ENCODE assay signal across 1 cellular context in genomic region chr12:55728932-55729591, GRCh38.
A peak's percentile ranks its signal among the peaks of the same experiment; 100 is the strongest.
TF ChIP-seq lines count a peak whose summit lies in the region.

TSS of gene CD63 (minus strand) at chr12:55729009. CDS start at chr12:55728341, 668 bp downstream.

TF ChIP-seq in GM12878, 131 proteins besides CTCF, POLR2A, EP300 and RAD21 (continued from another document and continues in another):
- TF ChIP-seq ZNF592 (IDR thresholded peaks at IDR 0.05): no peak
- peak; percentile 63; the same call in 1 of the 2 replicates for TF ChIP-seq SMARCA5 (IDR thresholded peaks at IDR 0.05)
- peak; percentile 67; the same call in 1 of the 2 replicates for TF ChIP-seq TCF12 (IDR thresholded peaks at IDR 0.05; ENCODE audit: low read depth, low read length)
- peak; percentile 67 for TF ChIP-seq RUNX3 (IDR thresholded peaks at IDR 0.05; ENCODE audit: low read length)
- no peak for TF ChIP-seq GABPA (IDR thresholded peaks at IDR 0.05; ENCODE audit: low read depth)
- TF ChIP-seq FOXK2 (IDR thresholded peaks at IDR 0.05): no peak
- TF ChIP-seq BRCA1 (IDR thresholded peaks at IDR 0.05; ENCODE audit: low read depth, low read length): no peak
- TF ChIP-seq JUND (IDR thresholded peaks at IDR 0.05; ENCODE audit: low read depth, low read length): 0 out of 2 replicates have a peak, but pooled peaks have one; percentile 33
- no peak for TF ChIP-seq SMC3 (IDR thresholded peaks at IDR 0.05; ENCODE audit: borderline replicate concordance, low read length)
- TF ChIP-seq BCL3 (IDR thresholded peaks at IDR 0.05; ENCODE audit: borderline replicate concordance, insufficient read depth, low read depth, low read length, poor library complexity, severe bottlenecking): no peak
- peak in 1 of 2 experiments; percentile 52 for TF ChIP-seq IKZF2 (IDR thresholded peaks at IDR 0.05)
- peak; percentile 94 for TF ChIP-seq MXI1 (IDR thresholded peaks at IDR 0.05; ENCODE audit: low read depth, low read length)
- peak; percentile 82 for TF ChIP-seq DPF2 (IDR thresholded peaks at IDR 0.05)
- TF ChIP-seq POLR2AphosphoS5 (IDR thresholded peaks at IDR 0.05; ENCODE audit: low read length): peak; percentile 74
- no peak for TF ChIP-seq CEBPZ (IDR thresholded peaks at IDR 0.05; ENCODE audit: low read depth, low read length)
- TF ChIP-seq PRDM15 (CRISPR knock-in tag; IDR thresholded peaks at IDR 0.05): no peak
- TF ChIP-seq ZBED1 (IDR thresholded peaks at IDR 0.05; ENCODE audit: borderline replicate concordance): no peak
- peak; percentile 15 for TF ChIP-seq RELA (IDR thresholded peaks at IDR 0.05; ENCODE audit: borderline replicate concordance, partially characterized antibody)
- TF ChIP-seq IRF5 (IDR thresholded peaks at IDR 0.05; ENCODE audit: borderline replicate concordance): no peak
- peak; percentile 59; the same call in 1 of the 2 replicates for TF ChIP-seq MLLT1 (IDR thresholded peaks at IDR 0.05)
- no peak for TF ChIP-seq E2F4 (IDR thresholded peaks at IDR 0.05; ENCODE audit: low read depth, low read length)
- TF ChIP-seq NBN (IDR thresholded peaks at IDR 0.05): peak; percentile 37
- no peak for TF ChIP-seq RFX5 (IDR thresholded peaks at IDR 0.05; ENCODE audit: low read depth, low read length)
- TF ChIP-seq BACH1 (IDR thresholded peaks at IDR 0.05; ENCODE audit: borderline replicate concordance): peak; percentile 21; the same call in 1 of the 2 replicates
- TF ChIP-seq MAX (IDR thresholded peaks at IDR 0.05; ENCODE audit: low read depth, low read length): peak; percentile 87
- TF ChIP-seq FOS (IDR thresholded peaks at IDR 0.05; ENCODE audit: borderline replicate concordance, extremely low read depth, insufficient read length): no peak
- no peak for TF ChIP-seq NR2C2 (IDR thresholded peaks at IDR 0.05; ENCODE audit: borderline replicate concordance, control insufficient read depth, insufficient read length, low read depth)
- no peak for TF ChIP-seq ZBTB11 (CRISPR knock-in tag; IDR thresholded peaks at IDR 0.05)
- no peak for TF ChIP-seq ETV6 (conservative IDR thresholded peaks at IDR 0.05 in 1 of 2, IDR thresholded peaks at IDR 0.05 in 1 of 2; ENCODE audit: borderline replicate concordance in 1 of 2, low read depth in 1 of 2)
- no peak for TF ChIP-seq ZBTB33 (IDR thresholded peaks at IDR 0.05)
